In the genomic region with DNA sequence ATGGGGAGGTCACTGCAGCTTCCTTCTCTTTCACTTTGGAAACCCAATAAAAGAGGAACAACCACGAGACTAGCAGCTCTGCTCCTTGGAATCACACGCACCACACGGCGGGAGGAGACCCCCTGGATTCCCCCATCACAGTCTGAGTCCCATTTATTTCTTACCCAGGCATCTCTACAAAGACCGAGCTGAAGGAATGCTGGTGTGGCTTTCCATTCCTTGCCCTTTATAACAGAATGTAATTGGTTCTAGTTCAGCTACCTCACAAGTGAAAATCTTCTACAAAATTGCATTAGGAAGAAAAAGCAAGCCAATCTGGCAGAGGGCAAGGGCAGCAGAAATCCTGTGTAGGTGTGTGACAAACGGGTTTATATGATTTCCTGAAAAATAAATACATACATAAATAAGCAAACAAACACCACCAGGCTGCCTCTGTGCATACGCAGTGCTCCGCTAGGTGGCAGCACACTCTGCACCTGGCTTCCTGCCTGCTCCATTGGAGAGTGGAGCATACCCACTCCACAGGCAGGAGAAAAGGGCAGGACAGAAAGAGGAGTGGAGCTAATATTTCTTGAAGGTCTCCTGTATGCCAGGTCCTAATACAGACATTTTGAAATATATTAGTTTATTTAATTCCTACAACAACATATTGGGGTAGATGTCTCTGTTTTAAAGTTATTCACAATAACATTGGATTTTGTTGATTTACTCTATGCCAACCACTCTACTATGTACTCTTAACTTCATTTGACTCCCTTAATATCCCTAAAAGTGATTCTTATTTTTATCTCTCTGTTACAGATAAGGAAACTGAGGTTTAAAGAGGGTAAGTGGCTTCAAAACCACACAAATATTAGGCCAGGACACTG, we compare ENCODE assay signal across 8 cellular contexts.
DNase-seq lines count a peak whose midpoint lies in the region; ATAC-seq and TF ChIP-seq lines count a peak whose summit lies in the region.

No MANE protein-coding gene starts in this region.

- no peaks in the 10 kb centered on the region for H4K20me1 ChIP-seq in DND-41 (ENCODE audit: insufficient read depth, low read length)

- H3K27ac ChIP-seq in DND-41 (ENCODE audit: low read length), result no peak overlapping the region
- H3K27ac ChIP-seq in CD4-positive, alpha-beta memory T cell (ENCODE audit: low read depth, low read length), result no peak overlapping the region

- no peaks in the 10 kb centered on the region for H3K79me2 ChIP-seq in DND-41 (ENCODE audit: insufficient read depth, low read length)

- ATAC-seq in DND-41 (ENCODE audit: insufficient read depth, low read depth) (peak; percentile 81), GM19025 (IDR thresholded peaks at IDR 0.05; ENCODE audit: low read depth, unreplicated experiment) (peak; percentile 92), HG03064 (IDR thresholded peaks at IDR 0.05; ENCODE audit: low read depth, unreplicated experiment) (peak; percentile 97)

- no peak overlapping the region for H3K27ac Mint-ChIP-seq in CD4-positive, alpha-beta memory T cell

- H3K4me3 Mint-ChIP-seq in CD4-positive, alpha-beta memory T cell, result no peak overlapping the region

- no peaks in the 10 kb centered on the region for H3K9me3 ChIP-seq in DND-41 (ENCODE audit: insufficient read depth, low read length, severe bottlenecking)
- no peaks in the 10 kb centered on the region for H3K9me3 ChIP-seq in CD4-positive, alpha-beta memory T cell (ENCODE audit: control insufficient read depth in 1 of 2, low read length in 2 of 2)

- intact Hi-C loops in CD4-positive, alpha-beta memory T cell (cut with micrococcal nuclease), result no loop called here

- H3K27me3 ChIP-seq in DND-41 (ENCODE audit: insufficient read depth, low read length, poor library complexity), result no peaks in the 10 kb centered on the region
- H3K27me3 ChIP-seq in CD4-positive, alpha-beta memory T cell (ENCODE audit: insufficient read depth, low read length), result no peaks in the 10 kb centered on the region

- H3K4me1 ChIP-seq in DND-41 (ENCODE audit: insufficient read depth, low read length), result no peaks in the 10 kb centered on the region
- H3K4me1 ChIP-seq in CD4-positive, alpha-beta memory T cell (ENCODE audit: insufficient read depth, low read length), result no peaks in the 10 kb centered on the region

- no peak overlapping the region for H3K9ac ChIP-seq in DND-41 (ENCODE audit: low read depth, low read length)

- H2AFZ ChIP-seq in DND-41 (ENCODE audit: low read depth, low read length), result no peak overlapping the region

- no peak overlapping the region for H3K4me3 ChIP-seq in DND-41 (ENCODE audit: low read depth in 1 of 2, low read length in 2 of 2)
- no peak overlapping the region for H3K4me3 ChIP-seq in CD4-positive, alpha-beta memory T cell (ENCODE audit: low read length in 2 of 2)

- peak; percentile 94 for TF ChIP-seq CTCF in DND-41 (IDR thresholded peaks at IDR 0.05; ENCODE audit: borderline replicate concordance, extremely low read depth, low read length, poor library complexity, severe bottlenecking)

- peaks cover 0 to 13% (median 2%) of the 10 kb centered on the region in 8 donors for H3K9me3 Mint-ChIP-seq in CD4-positive, alpha-beta memory T cell

- DNase-seq in DND-41 (peak; percentile 51), NCI-H345 treated with DMSO at 0.1 percent for 48 hours (lab: John Stamatoyannopoulos, UW; ENCODE audit: unreplicated experiment) (peak; percentile 19), anterior cingulate cortex (lab: John Stamatoyannopoulos, UW) (peak in 46 of 58 donors; percentile 1 to 75 (median 17)), iPS DF 4.7 (ENCODE audit: extremely low read depth, low spot score) (peak; percentile 19)
- peak; percentile 20 to 47 for DNase-seq in stimulated activated CD4-positive, alpha-beta T cell treated with anti-CD3 and anti-CD28 coated beads, Interleukin-2, amount 100 ng/mL, for 24 hours
- DNase-seq in CD4-positive, alpha-beta memory T cell, result no peak

- no peaks in the 10 kb centered on the region for H3K36me3 ChIP-seq in DND-41 (ENCODE audit: insufficient read depth, low read length)
- H3K36me3 ChIP-seq in CD4-positive, alpha-beta memory T cell (ENCODE audit: insufficient read depth, low read length), result no peaks in the 10 kb centered on the region

- POLR2A ChIA-PET in CD4-positive, alpha-beta memory T cell (lab: Charles Lee; ENCODE audit: partially characterized antibody), result no interaction called here

- H3K4me2 ChIP-seq in DND-41 (ENCODE audit: insufficient read depth, low read length), result no peak overlapping the region

- CTCF ChIA-PET in CD4-positive, alpha-beta memory T cell (lab: Charles Lee; ENCODE audit: partially characterized antibody), result no interaction called here

- no peaks in the 10 kb centered on the region for H3K27me3 Mint-ChIP-seq in CD4-positive, alpha-beta memory T cell

- no peaks in the 10 kb centered on the region for H3K36me3 Mint-ChIP-seq in CD4-positive, alpha-beta memory T cell

- peaks cover 0 to 3% (median 0%) of the 10 kb centered on the region in 4 donors for H3K4me1 Mint-ChIP-seq in CD4-positive, alpha-beta memory T cell

Comparison
In these comparisons a context has a peak if more than half of its experiments do, and no peak if none do; other contexts are left out.
1. DNase-seq: peak in DND-41 (single experiment), NCI-H345 treated with DMSO at 0.1 percent for 48 hours (single experiment), anterior cingulate cortex (46 of 58), iPS DF 4.7 (single experiment) and stimulated activated CD4-positive, alpha-beta T cell treated with anti-CD3 and anti-CD28 coated beads, Interleukin-2, amount 100 ng/mL, for 24 hours (2 of 2); none in CD4-positive, alpha-beta memory T cell (0 of 5).
2. Peak in every context shown above with its lines, with median percentiles within 50 percentile points of each other: ATAC-seq.